In genomic region chr5:57246426-57246825, GRCh38 we compare ENCODE assay signal across 20 cellular contexts.
DNase-seq lines count a peak whose midpoint lies in the region; ATAC-seq and TF ChIP-seq lines count a peak whose summit lies in the region.
"Had no signal": no experiment of that assay in that cellular context is flagged by ENCODE, and none has a peak within 500 bp of the region (broad histone marks: within the 10 kb centered on the region; RNA-seq: fewer than 3 reads in every experiment).

No MANE protein-coding gene starts in this region.

- H3K27me3 Mint-ChIP-seq in activated CD8-positive, alpha-beta memory T cell treated with anti-CD3 and anti-CD28 coated beads, Interleukin-2, amount 10 ng/mL, durations not matched to agents 7 days and 5 days, result no peaks in the 10 kb centered on the region
- H3K27me3 Mint-ChIP-seq in CD8-positive, alpha-beta memory T cell, result no peaks in the 10 kb centered on the region
- H3K27me3 Mint-ChIP-seq in activated T-helper 1 cell treated with anti-CD3 and anti-CD28 coated beads, Interleukin-12 subunit alpha, Interleukin-12 subunit beta, Interleukin-2, Interleukin-4 antibody, amounts not matched to agents 30 ng/mL and 10 ng/mL and 1 ng/mL, durations not matched to agents 14 hours and 24 hours and 36 hours (ENCODE audit: insufficient read depth), result no peaks in the 10 kb centered on the region
- no peaks in the 10 kb centered on the region for H3K27me3 Mint-ChIP-seq in neural crest cell (ENCODE audit: low read depth)
- H3K27me3 Mint-ChIP-seq: brain had no signal

- H3K4me3 Mint-ChIP-seq in activated CD8-positive, alpha-beta memory T cell treated with anti-CD3 and anti-CD28 coated beads, Interleukin-2, amount 10 ng/mL, durations not matched to agents 7 days and 5 days, result no peak overlapping the region
- peak overlapping the region in 4 of 7 donors; percentile 7 to 30 (median 20) for H3K4me3 Mint-ChIP-seq in CD8-positive, alpha-beta memory T cell
- H3K4me3 Mint-ChIP-seq in activated T-helper 1 cell treated with anti-CD3 and anti-CD28 coated beads, Interleukin-12 subunit alpha, Interleukin-12 subunit beta, Interleukin-2, Interleukin-4 antibody, amounts not matched to agents 30 ng/mL and 10 ng/mL and 1 ng/mL, durations not matched to agents 14 hours and 24 hours and 36 hours, result no peak overlapping the region
- no peak overlapping the region for H3K4me3 Mint-ChIP-seq in neural crest cell
- H3K4me3 Mint-ChIP-seq: brain had no signal

- H3K27ac ChIP-seq in CD8-positive, alpha-beta memory T cell (ENCODE audit: low read depth, low read length), result no peak overlapping the region
- H3K27ac ChIP-seq: adrenal gland, foreskin keratinocyte, HL-60 had no signal

- H3K4me3 ChIP-seq in CD8-positive, alpha-beta memory T cell (ENCODE audit: low read length), result no peak overlapping the region
- H3K4me3 ChIP-seq: adrenal gland, HAP-1 had no signal

- no peak for DNase-seq in activated CD8-positive, alpha-beta memory T cell treated with anti-CD3 and anti-CD28 coated beads, Interleukin-2, amount 10 ng/mL, durations not matched to agents 7 days and 5 days
- no peak for DNase-seq in activated CD8-positive, alpha-beta memory T cell treated with anti-CD3 and anti-CD28 coated beads, Interleukin-2, amount 50 U/mL, for 48 hours
- peak in 2 of 5 donors; percentile 25 to 48 for DNase-seq in CD8-positive, alpha-beta memory T cell
- no peak for DNase-seq in activated T-helper 1 cell treated with anti-CD3 and anti-CD28 coated beads, Interleukin-12 subunit alpha, Interleukin-12 subunit beta, Interleukin-2, Interleukin-4 antibody, amounts not matched to agents 30 ng/mL and 10 ng/mL and 1 ng/mL, durations not matched to agents 14 hours and 24 hours and 36 hours (ENCODE audit: low spot score)
- DNase-seq in neural crest cell (ENCODE audit: low read depth, low spot score) (no peak), RPMI8226 (no peak), glomerular visceral epithelial cell (ENCODE audit: extremely low spot score) (no peak)
- DNase-seq: activated CD4-positive, alpha-beta T cell treated with anti-CD3 and anti-CD28 coated beads, Interleukin-2, amount 50 U/mL, for 1 hour; adrenal gland; BE2C; effector CD4-positive, alpha-beta T cell; foreskin keratinocyte; mesendoderm; NCI-H524; SHP77 treated with DMSO at 0.1 percent for 48 hours; SW 1271 had no signal

- H3K36me3 Mint-ChIP-seq in activated CD8-positive, alpha-beta memory T cell treated with anti-CD3 and anti-CD28 coated beads, Interleukin-2, amount 10 ng/mL, durations not matched to agents 7 days and 5 days, result peaks cover 50% of the 10 kb centered on the region
- peaks cover 11 to 71% (median 20%) of the 10 kb centered on the region in 3 donors for H3K36me3 Mint-ChIP-seq in CD8-positive, alpha-beta memory T cell
- peaks cover 44% of the 10 kb centered on the region for H3K36me3 Mint-ChIP-seq in activated T-helper 1 cell treated with anti-CD3 and anti-CD28 coated beads, Interleukin-12 subunit alpha, Interleukin-12 subunit beta, Interleukin-2, Interleukin-4 antibody, amounts not matched to agents 30 ng/mL and 10 ng/mL and 1 ng/mL, durations not matched to agents 14 hours and 24 hours and 36 hours (ENCODE audit: low read depth)
- H3K36me3 Mint-ChIP-seq in neural crest cell (ENCODE audit: low read depth), result peaks cover 43% of the 10 kb centered on the region

- H3K36me3 ChIP-seq in CD8-positive, alpha-beta memory T cell (ENCODE audit: insufficient read depth, low read length), result peaks cover 24% of the 10 kb centered on the region

- POLR2A ChIA-PET in CD8-positive, alpha-beta memory T cell (lab: Charles Lee), result no interaction called here

- H3K27me3 ChIP-seq in CD8-positive, alpha-beta memory T cell (ENCODE audit: insufficient read depth, low read length, poor library complexity, severe bottlenecking), result no peaks in the 10 kb centered on the region
- H3K27me3 ChIP-seq: adrenal gland, BE2C, foreskin keratinocyte had no signal

- H3K27ac Mint-ChIP-seq in activated CD8-positive, alpha-beta memory T cell treated with anti-CD3 and anti-CD28 coated beads, Interleukin-2, amount 10 ng/mL, durations not matched to agents 7 days and 5 days, result peak overlapping the region; percentile 42
- H3K27ac Mint-ChIP-seq in CD8-positive, alpha-beta memory T cell, result peak overlapping the region; percentile 31 to 81 (median 51)
- peak overlapping the region; percentile 4 for H3K27ac Mint-ChIP-seq in activated T-helper 1 cell treated with anti-CD3 and anti-CD28 coated beads, Interleukin-12 subunit alpha, Interleukin-12 subunit beta, Interleukin-2, Interleukin-4 antibody, amounts not matched to agents 30 ng/mL and 10 ng/mL and 1 ng/mL, durations not matched to agents 14 hours and 24 hours and 36 hours
- H3K27ac Mint-ChIP-seq in neural crest cell (ENCODE audit: unreplicated experiment), result peak overlapping the region; percentile 60
- H3K27ac Mint-ChIP-seq: brain had no signal

- no peak for TF ChIP-seq CTCF in neural crest cell (conservative IDR thresholded peaks at IDR 0.05)

- CTCF ChIA-PET in activated CD8-positive, alpha-beta memory T cell treated with anti-CD3 and anti-CD28 coated beads, Interleukin-2, amount 10 ng/mL, durations not matched to agents 7 days and 5 days (lab: Charles Lee), result interaction anchor here (1.1 kb wide), 1 partner anchor 20 kb away, joined by 3 read pairs; no protein-coding TSS in a partner anchor
- CTCF ChIA-PET in CD8-positive, alpha-beta memory T cell (lab: Charles Lee), result interaction anchor here (1.5 kb wide), 1 partner anchor 15 kb away, joined by 3 read pairs; no protein-coding TSS in a partner anchor

- peaks cover 23% of the 10 kb centered on the region for H3K4me1 Mint-ChIP-seq in activated CD8-positive, alpha-beta memory T cell treated with anti-CD3 and anti-CD28 coated beads, Interleukin-2, amount 10 ng/mL, durations not matched to agents 7 days and 5 days
- peaks cover 33 to 60% (median 46%) of the 10 kb centered on the region in 3 donors for H3K4me1 Mint-ChIP-seq in CD8-positive, alpha-beta memory T cell
- H3K4me1 Mint-ChIP-seq in activated T-helper 1 cell treated with anti-CD3 and anti-CD28 coated beads, Interleukin-12 subunit alpha, Interleukin-12 subunit beta, Interleukin-2, Interleukin-4 antibody, amounts not matched to agents 30 ng/mL and 10 ng/mL and 1 ng/mL, durations not matched to agents 14 hours and 24 hours and 36 hours (ENCODE audit: low read depth), result peaks cover 41% of the 10 kb centered on the region
- H3K4me1 Mint-ChIP-seq in neural crest cell, result no peaks in the 10 kb centered on the region
- H3K4me1 Mint-ChIP-seq: brain had no signal

- H3K9me3 Mint-ChIP-seq in activated CD8-positive, alpha-beta memory T cell treated with anti-CD3 and anti-CD28 coated beads, Interleukin-2, amount 10 ng/mL, durations not matched to agents 7 days and 5 days (ENCODE audit: low read depth), result no peaks in the 10 kb centered on the region
- H3K9me3 Mint-ChIP-seq in CD8-positive, alpha-beta memory T cell, result no peaks in the 10 kb centered on the region
- no peaks in the 10 kb centered on the region for H3K9me3 Mint-ChIP-seq in activated T-helper 1 cell treated with anti-CD3 and anti-CD28 coated beads, Interleukin-12 subunit alpha, Interleukin-12 subunit beta, Interleukin-2, Interleukin-4 antibody, amounts not matched to agents 30 ng/mL and 10 ng/mL and 1 ng/mL, durations not matched to agents 14 hours and 24 hours and 36 hours
- H3K9me3 Mint-ChIP-seq in neural crest cell, result no peaks in the 10 kb centered on the region
- H3K9me3 Mint-ChIP-seq: brain had no signal

- ATAC-seq in activated CD8-positive, alpha-beta memory T cell treated with anti-CD3 and anti-CD28 coated beads, Interleukin-2, amount 10 ng/mL, durations not matched to agents 7 days and 5 days, result no peak
- no peak for ATAC-seq in HG03097 (IDR thresholded peaks at IDR 0.05; ENCODE audit: low FRiP score, unreplicated experiment)
- ATAC-seq: foreskin keratinocyte had no signal

- peaks cover 13% of the 10 kb centered on the region for H3K4me1 ChIP-seq in CD8-positive, alpha-beta memory T cell (ENCODE audit: insufficient read depth, low read length)
- H3K4me1 ChIP-seq: BE2C, foreskin keratinocyte had no signal

- no peaks in the 10 kb centered on the region for H3K9me3 ChIP-seq in CD8-positive, alpha-beta memory T cell (ENCODE audit: low read length)
- H3K9me3 ChIP-seq: adrenal gland, BE2C, HAP-1 had no signal

- intact Hi-C loops in activated T-helper 1 cell treated with anti-CD3 and anti-CD28 coated beads, Interleukin-12 subunit alpha, Interleukin-12 subunit beta, Interleukin-2, Interleukin-4 antibody, amounts not matched to agents 30 ng/mL and 10 ng/mL and 1 ng/mL, durations not matched to agents 14 hours and 24 hours and 36 hours (cut with micrococcal nuclease), result no loop called here

Comparison
In these comparisons a context has a peak if more than half of its experiments do, and no peak if none do; other contexts are left out.
1. H3K27ac Mint-ChIP-seq: peak in every context shown above with its lines; median percentile 60 in neural crest cell; 51 in CD8-positive, alpha-beta memory T cell; 42 in activated CD8-positive, alpha-beta memory T cell treated with anti-CD3 and anti-CD28 coated beads, Interleukin-2, amount 10 ng/mL, durations not matched to agents 7 days and 5 days; 4 in activated T-helper 1 cell treated with anti-CD3 and anti-CD28 coated beads, Interleukin-12 subunit alpha, Interleukin-12 subunit beta, Interleukin-2, Interleukin-4 antibody, amounts not matched to agents 30 ng/mL and 10 ng/mL and 1 ng/mL, durations not matched to agents 14 hours and 24 hours and 36 hours.
2. H3K4me3 Mint-ChIP-seq: peak in CD8-positive, alpha-beta memory T cell (4 of 7); none in activated CD8-positive, alpha-beta memory T cell treated with anti-CD3 and anti-CD28 coated beads, Interleukin-2, amount 10 ng/mL, durations not matched to agents 7 days and 5 days (single experiment), activated T-helper 1 cell treated with anti-CD3 and anti-CD28 coated beads, Interleukin-12 subunit alpha, Interleukin-12 subunit beta, Interleukin-2, Interleukin-4 antibody, amounts not matched to agents 30 ng/mL and 10 ng/mL and 1 ng/mL, durations not matched to agents 14 hours and 24 hours and 36 hours (single experiment) and neural crest cell (single experiment).